In genomic region chr10:102461187-102462054, GRCh38 we compare ENCODE assay signal across 8 cellular contexts. TPM values are rescaled to one million over a fixed set of nuclear protein-coding genes. Genes with fewer than 3 reads are reported as not detected.
A peak's percentile ranks its signal among the peaks of the same experiment; 100 is the strongest.
DNase-seq lines count a peak whose midpoint lies in the region; ATAC-seq, FAIRE-seq and TF ChIP-seq lines count a peak whose summit lies in the region.

No MANE protein-coding gene starts in this region.

- no peaks in the 10 kb centered on the region for H3K27me3 Mint-ChIP-seq in central memory CD8-positive, alpha-beta T cell

- H3K9me3 ChIP-seq in kidney (ENCODE audit: control insufficient read depth in 1 of 2, low read length in 2 of 2): no peaks in the 10 kb centered on the region

- peaks cover 25% of the 10 kb centered on the region for H3K4me1 Mint-ChIP-seq in central memory CD8-positive, alpha-beta T cell

- no peaks in the 10 kb centered on the region for H3K27me3 ChIP-seq in ACC112 (ENCODE audit: insufficient read depth, low read length)

- no peaks in the 10 kb centered on the region for H3K36me3 ChIP-seq in ACC112 (ENCODE audit: insufficient read depth, low read length)
- no peaks in the 10 kb centered on the region for H3K36me3 ChIP-seq in kidney (ENCODE audit: control insufficient read depth in 1 of 2, insufficient read depth in 2 of 2, low read length in 2 of 2)

- DNase-seq in NCI-H2227 treated with DMSO at 0.1 percent for 48 hours (lab: John Stamatoyannopoulos, UW) (peak; percentile 76), kidney (peak; percentile 98)
- peak; percentile 81 to 84 for DNase-seq in central memory CD8-positive, alpha-beta T cell (ENCODE audit: low spot score in 2 of 2)
- peak; percentile 86 to 94 for DNase-seq in stimulated activated CD4-positive, alpha-beta T cell treated with anti-CD3 and anti-CD28 coated beads, Interleukin-15, amount 100 ng/mL, for 48 hours (ENCODE audit: low read depth in 2 of 2)

- H3K9me3 Mint-ChIP-seq in central memory CD8-positive, alpha-beta T cell: no peaks in the 10 kb centered on the region

- H3K27ac ChIP-seq in ACC112 (ENCODE audit: low read depth, low read length) (no peak overlapping the region), kidney (ENCODE audit: low read depth in 2 of 2, low read length in 2 of 2) (no peak overlapping the region)

- TF ChIP-seq CTCF in kidney (IDR thresholded peaks at IDR 0.05; ENCODE audit: borderline replicate concordance, extremely low read depth, insufficient read depth): no peak

- H3K9ac ChIP-seq in kidney (ENCODE audit: low read length in 2 of 2): peak overlapping the region in 1 of 2 donors; percentile 80

- peak overlapping the region; percentile 72 for H2AFZ ChIP-seq in ACC112 (ENCODE audit: low read length, unreplicated experiment)

- H3K79me2 ChIP-seq in ACC112 (ENCODE audit: control insufficient read depth, insufficient read depth, low read length, unreplicated experiment): no peaks in the 10 kb centered on the region

- ATAC-seq in GM18868 (IDR thresholded peaks at IDR 0.05; ENCODE audit: unreplicated experiment): peak; percentile 86
- peak; percentile 80 for ATAC-seq in HG03139 (IDR thresholded peaks at IDR 0.05; ENCODE audit: unreplicated experiment)
- peak; percentile 97 to 98 for ATAC-seq in activated CD4-positive, CD25-positive, alpha-beta regulatory T cell treated with anti-CD3 and anti-CD28 coated beads, Interleukin-2, amount 50 U/mL, for 24 hours
- ATAC-seq in central memory CD8-positive, alpha-beta T cell (replicated peaks; ENCODE audit: extremely low read depth, poor library complexity, severe bottlenecking): peak; percentile 99

- H3K4me3 ChIP-seq in ACC112 (ENCODE audit: low read depth, low read length) (peak overlapping the region; percentile 70), kidney (ENCODE audit: low read length in 2 of 2) (peak overlapping the region; percentile 62 to 75)

- intact Hi-C loops in kidney (cut with DNase I): no loop called here

- H3K4me1 ChIP-seq in ACC112 (ENCODE audit: control insufficient read depth, insufficient read depth, low read length, unreplicated experiment): peaks cover under 1% of the 10 kb centered on the region
- peaks cover 0 to 4% of the 10 kb centered on the region in 2 donors for H3K4me1 ChIP-seq in kidney (ENCODE audit: control insufficient read depth in 1 of 2, insufficient read depth in 1 of 2, low read depth in 1 of 2, low read length in 2 of 2)

- H3K27ac Mint-ChIP-seq in central memory CD8-positive, alpha-beta T cell (ENCODE audit: low read depth): peak overlapping the region; percentile 90

- peaks cover 8% of the 10 kb centered on the region for H3K36me3 Mint-ChIP-seq in central memory CD8-positive, alpha-beta T cell (ENCODE audit: insufficient read depth)

- H3K4me3 Mint-ChIP-seq in central memory CD8-positive, alpha-beta T cell: peak overlapping the region; percentile 93

- no peak for FAIRE-seq in kidney (lab: Jason Lieb, UNC)

RNA-seq across cellular contexts. Expression of gene C10orf95, which starts 10.1 kb away (rescaled TPM):
- 2.7 TPM for total RNA-seq in kidney
- 0.62 TPM for polyA plus RNA-seq in kidney (ENCODE audit: insufficient read depth, low read depth, low replicate concordance)

RNA-seq across cellular contexts. Expression of gene CUEDC2, which starts 29.0 kb away (rescaled TPM):
- total RNA-seq in kidney: 50.9 TPM
- 117 TPM for polyA plus RNA-seq in kidney (ENCODE audit: insufficient read depth, low read depth, low replicate concordance)

RNA-seq across cellular contexts. Expression of gene FBXL15, which starts 40.8 kb away (rescaled TPM):
- 17.9 TPM for total RNA-seq in kidney
- polyA plus RNA-seq in kidney (ENCODE audit: insufficient read depth, low read depth, low replicate concordance): 28.0 TPM

RNA-seq across cellular contexts. Expression of gene ACTR1A, which starts 41.1 kb away (rescaled TPM):
- 74.2 TPM for total RNA-seq in kidney
- 74.7 TPM for polyA plus RNA-seq in kidney (ENCODE audit: insufficient read depth, low read depth, low replicate concordance)

RNA-seq across cellular contexts. Expression of gene SUFU, which starts 42.4 kb away (rescaled TPM):
- 18.9 TPM for total RNA-seq in kidney
- polyA plus RNA-seq in kidney (ENCODE audit: insufficient read depth, low read depth, low replicate concordance): 6.5 TPM
